ENCODE assay signal across 8 cellular contexts in genomic region chr2:88880441-88880953, GRCh38.
DNase-seq lines count a peak whose midpoint lies in the region; ATAC-seq, FAIRE-seq and TF ChIP-seq lines count a peak whose summit lies in the region.

No MANE protein-coding gene starts in this region.

- no peaks in the 10 kb centered on the region for H3K4me1 Mint-ChIP-seq in neural crest cell
- no peaks in the 10 kb centered on the region for H3K4me1 Mint-ChIP-seq in activated T-helper 1 cell treated with anti-CD3 and anti-CD28 coated beads, Interleukin-12 subunit alpha, Interleukin-12 subunit beta, Interleukin-2, Interleukin-4 antibody, amounts not matched to agents 30 ng/mL and 10 ng/mL and 1 ng/mL, durations not matched to agents 14 hours and 24 hours and 36 hours (ENCODE audit: low read depth)

- TF ChIP-seq CTCF in GM20000 (IDR thresholded peaks at IDR 0.05; ENCODE audit: extremely low read depth, missing control alignments), result peak; percentile 21
- TF ChIP-seq CTCF in neural crest cell (conservative IDR thresholded peaks at IDR 0.05), result peak; percentile 73

- no peak overlapping the region for H3K4me3 Mint-ChIP-seq in neural crest cell
- H3K4me3 Mint-ChIP-seq in activated T-helper 1 cell treated with anti-CD3 and anti-CD28 coated beads, Interleukin-12 subunit alpha, Interleukin-12 subunit beta, Interleukin-2, Interleukin-4 antibody, amounts not matched to agents 30 ng/mL and 10 ng/mL and 1 ng/mL, durations not matched to agents 14 hours and 24 hours and 36 hours, result no peak overlapping the region

- DNase-seq in COLO829 (ENCODE audit: low spot score), result peak; percentile 66
- DNase-seq in GM20000 (ENCODE audit: low spot score), result no peak
- DNase-seq in NCI-H146 treated with DMSO at 0.1 percent for 48 hours (lab: John Stamatoyannopoulos, UW; ENCODE audit: unreplicated experiment), result peak; percentile 72
- DNase-seq in fibroblast of gingiva (ENCODE audit: low read depth), result peak; percentile 26
- DNase-seq in neural crest cell (ENCODE audit: low read depth, low spot score), result no peak
- DNase-seq in activated T-helper 1 cell treated with anti-CD3 and anti-CD28 coated beads, Interleukin-12 subunit alpha, Interleukin-12 subunit beta, Interleukin-2, Interleukin-4 antibody, amounts not matched to agents 30 ng/mL and 10 ng/mL and 1 ng/mL, durations not matched to agents 14 hours and 24 hours and 36 hours (ENCODE audit: low spot score), result no peak

- H3K27me3 Mint-ChIP-seq in neural crest cell (ENCODE audit: low read depth), result no peaks in the 10 kb centered on the region
- peaks cover 15% of the 10 kb centered on the region for H3K27me3 Mint-ChIP-seq in activated T-helper 1 cell treated with anti-CD3 and anti-CD28 coated beads, Interleukin-12 subunit alpha, Interleukin-12 subunit beta, Interleukin-2, Interleukin-4 antibody, amounts not matched to agents 30 ng/mL and 10 ng/mL and 1 ng/mL, durations not matched to agents 14 hours and 24 hours and 36 hours (ENCODE audit: insufficient read depth)

- intact Hi-C loops in activated T-helper 1 cell treated with anti-CD3 and anti-CD28 coated beads, Interleukin-12 subunit alpha, Interleukin-12 subunit beta, Interleukin-2, Interleukin-4 antibody, amounts not matched to agents 30 ng/mL and 10 ng/mL and 1 ng/mL, durations not matched to agents 14 hours and 24 hours and 36 hours (cut with micrococcal nuclease), result loop anchor here (1.0 kb wide), 1 partner anchor 140 kb away; no protein-coding TSS in a partner anchor

- peak; percentile 77 for FAIRE-seq in TTC549 (lab: Jason Lieb, UNC)

- no peak for ATAC-seq in GM21515 (IDR thresholded peaks at IDR 0.05; ENCODE audit: unreplicated experiment)

- peaks cover 10% of the 10 kb centered on the region for H3K9me3 Mint-ChIP-seq in neural crest cell
- no peaks in the 10 kb centered on the region for H3K9me3 Mint-ChIP-seq in activated T-helper 1 cell treated with anti-CD3 and anti-CD28 coated beads, Interleukin-12 subunit alpha, Interleukin-12 subunit beta, Interleukin-2, Interleukin-4 antibody, amounts not matched to agents 30 ng/mL and 10 ng/mL and 1 ng/mL, durations not matched to agents 14 hours and 24 hours and 36 hours

- H3K36me3 Mint-ChIP-seq in neural crest cell (ENCODE audit: low read depth), result peaks cover 2% of the 10 kb centered on the region
- no peaks in the 10 kb centered on the region for H3K36me3 Mint-ChIP-seq in activated T-helper 1 cell treated with anti-CD3 and anti-CD28 coated beads, Interleukin-12 subunit alpha, Interleukin-12 subunit beta, Interleukin-2, Interleukin-4 antibody, amounts not matched to agents 30 ng/mL and 10 ng/mL and 1 ng/mL, durations not matched to agents 14 hours and 24 hours and 36 hours (ENCODE audit: low read depth)

- H3K27ac Mint-ChIP-seq in neural crest cell (ENCODE audit: unreplicated experiment), result no peak overlapping the region
- no peak overlapping the region for H3K27ac Mint-ChIP-seq in activated T-helper 1 cell treated with anti-CD3 and anti-CD28 coated beads, Interleukin-12 subunit alpha, Interleukin-12 subunit beta, Interleukin-2, Interleukin-4 antibody, amounts not matched to agents 30 ng/mL and 10 ng/mL and 1 ng/mL, durations not matched to agents 14 hours and 24 hours and 36 hours

Comparison
In these comparisons a context has a peak if more than half of its experiments do, and no peak if none do; other contexts are left out.
1. DNase-seq: peak in COLO829 (single experiment), NCI-H146 treated with DMSO at 0.1 percent for 48 hours (single experiment) and fibroblast of gingiva (single experiment); none in GM20000 (single experiment), neural crest cell (single experiment) and activated T-helper 1 cell treated with anti-CD3 and anti-CD28 coated beads, Interleukin-12 subunit alpha, Interleukin-12 subunit beta, Interleukin-2, Interleukin-4 antibody, amounts not matched to agents 30 ng/mL and 10 ng/mL and 1 ng/mL, durations not matched to agents 14 hours and 24 hours and 36 hours (single experiment).